ENCODE assay signal across 22 cellular contexts in the genomic region with DNA sequence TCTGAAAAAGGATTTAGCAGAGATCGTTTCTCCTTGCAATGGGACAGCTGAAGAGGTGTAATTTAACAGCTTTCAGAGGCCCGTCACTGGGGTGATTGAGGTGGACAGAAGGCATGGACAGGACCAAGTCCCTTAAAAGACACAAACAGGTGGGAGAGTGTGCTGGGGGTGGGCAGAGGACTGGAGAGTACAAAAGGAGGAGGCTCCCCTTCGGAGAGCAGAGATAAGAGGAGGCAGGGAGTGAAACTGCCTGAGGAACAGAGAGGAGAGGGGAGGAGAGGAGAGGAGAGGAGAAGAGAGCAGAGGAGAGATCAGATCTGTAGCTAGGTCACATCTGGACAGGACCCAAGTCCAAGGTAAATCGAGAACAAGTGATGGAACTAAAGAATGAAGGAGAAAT. TPM values are rescaled to one million over a fixed set of nuclear protein-coding genes. Genes with fewer than 3 reads are reported as not detected.
"Had no signal": no experiment of that assay in that cellular context is flagged by ENCODE, and none has a peak within 500 bp of the region (broad histone marks: within the 10 kb centered on the region; RNA-seq: fewer than 3 reads in every experiment).

No MANE protein-coding gene starts in this region.

- H3K4me1 Mint-ChIP-seq: activated B cell treated with CpG ODN at 0.5 μM for 24 hours; activated CD4-positive, alpha-beta T cell treated with anti-CD3 and anti-CD28 coated beads, Interleukin-2, amount 10 ng/mL, durations not matched to agents 7 days and 5 days had no signal

- H3K9me3 Mint-ChIP-seq: activated B cell treated with CpG ODN at 0.5 μM for 24 hours; activated CD4-positive, alpha-beta memory T cell treated with anti-CD3 and anti-CD28 coated beads for 36 hours; activated CD4-positive, alpha-beta T cell treated with anti-CD3 and anti-CD28 coated beads, Interleukin-2, amount 10 ng/mL, durations not matched to agents 7 days and 5 days; activated naive CD4-positive, alpha-beta T cell treated with anti-CD3 and anti-CD28 coated beads for 36 hours; activated naive CD8-positive, alpha-beta T cell treated with anti-CD3 and anti-CD28 coated beads, Interleukin-2, amount 10 ng/mL, durations not matched to agents 7 days and 5 days; activated T-cell treated with anti-CD3 and anti-CD28 coated beads, Interleukin-2, amount 50 U/mL, for 4 hours had no signal

- H3K4me3 ChIP-seq: adrenal gland, breast epithelium, Peyer's patch had no signal

- ATAC-seq: activated T-cell treated with anti-CD3 and anti-CD28 coated beads, Interleukin-2, amount 50 U/mL, for 4 hours; T-helper 17 cell had no signal

- DNase-seq: activated B cell treated with CpG ODN at 0.5 μM for 24 hours; activated CD4-positive, alpha-beta memory T cell treated with anti-CD3 and anti-CD28 coated beads for 36 hours; activated CD4-positive, alpha-beta T cell treated with anti-CD3 and anti-CD28 coated beads, Interleukin-2, amount 10 ng/mL, durations not matched to agents 7 days and 5 days; activated CD8-positive, alpha-beta memory T cell treated with anti-CD3 and anti-CD28 coated beads for 24 hours; activated gamma-delta T cell; activated naive CD4-positive, alpha-beta T cell treated with anti-CD3 and anti-CD28 coated beads for 36 hours; activated naive CD8-positive, alpha-beta T cell treated with anti-CD3 and anti-CD28 coated beads, Interleukin-2, amount 10 ng/mL, durations not matched to agents 7 days and 5 days; activated T-cell treated with anti-CD3 and anti-CD28 coated beads, Interleukin-2, amount 50 U/mL, for 4 hours; adrenal gland; anterior cingulate cortex; caudate nucleus; NCI-H1105 treated with DMSO at 0.1 percent for 48 hours; NCI-H1436 treated with DMSO at 0.1 percent for 48 hours; NCI-H187; NCI-H2081 treated with DMSO at 0.1 percent for 48 hours; NCI-H446; NCI-H524; Peyer's patch; SHP77; T-helper 17 cell; T-helper 9 cell had no signal

- H3K36me3 Mint-ChIP-seq: activated CD4-positive, alpha-beta memory T cell treated with anti-CD3 and anti-CD28 coated beads for 36 hours; activated naive CD8-positive, alpha-beta T cell treated with anti-CD3 and anti-CD28 coated beads, Interleukin-2, amount 10 ng/mL, durations not matched to agents 7 days and 5 days had no signal

- H3K4me3 Mint-ChIP-seq: activated B cell treated with CpG ODN at 0.5 μM for 24 hours; activated CD4-positive, alpha-beta memory T cell treated with anti-CD3 and anti-CD28 coated beads for 36 hours; activated CD4-positive, alpha-beta T cell treated with anti-CD3 and anti-CD28 coated beads, Interleukin-2, amount 10 ng/mL, durations not matched to agents 7 days and 5 days; activated naive CD4-positive, alpha-beta T cell treated with anti-CD3 and anti-CD28 coated beads for 36 hours; activated naive CD8-positive, alpha-beta T cell treated with anti-CD3 and anti-CD28 coated beads, Interleukin-2, amount 10 ng/mL, durations not matched to agents 7 days and 5 days; activated T-cell treated with anti-CD3 and anti-CD28 coated beads, Interleukin-2, amount 50 U/mL, for 4 hours; T-helper 17 cell had no signal

- H3K27ac Mint-ChIP-seq: activated B cell treated with CpG ODN at 0.5 μM for 24 hours; activated CD4-positive, alpha-beta memory T cell treated with anti-CD3 and anti-CD28 coated beads for 36 hours; activated CD4-positive, alpha-beta T cell treated with anti-CD3 and anti-CD28 coated beads, Interleukin-2, amount 10 ng/mL, durations not matched to agents 7 days and 5 days; activated naive CD4-positive, alpha-beta T cell treated with anti-CD3 and anti-CD28 coated beads for 36 hours; activated naive CD8-positive, alpha-beta T cell treated with anti-CD3 and anti-CD28 coated beads, Interleukin-2, amount 10 ng/mL, durations not matched to agents 7 days and 5 days; T-helper 17 cell had no signal

- H3K27me3 Mint-ChIP-seq: activated B cell treated with CpG ODN at 0.5 μM for 24 hours had no signal

RNA-seq across cellular contexts. Expression of gene PKHD1, which starts 48.6 kb away (rescaled TPM):
- total RNA-seq: activated B cell treated with CpG ODN at 0.5 μM for 24 hours; activated CD4-positive, alpha-beta T cell treated with anti-CD3 and anti-CD28 coated beads, Interleukin-2, amount 10 ng/mL, durations not matched to agents 7 days and 5 days; activated naive CD4-positive, alpha-beta T cell treated with anti-CD3 and anti-CD28 coated beads for 36 hours; activated naive CD8-positive, alpha-beta T cell treated with anti-CD3 and anti-CD28 coated beads, Interleukin-2, amount 10 ng/mL, durations not matched to agents 7 days and 5 days; activated T-cell treated with anti-CD3 and anti-CD28 coated beads, Interleukin-2, amount 50 U/mL, for 4 hours had no signal

RNA-seq across cellular contexts. Expression of gene IL17A, which starts 50.1 kb away (rescaled TPM):
- total RNA-seq: activated B cell treated with CpG ODN at 0.5 μM for 24 hours; activated naive CD8-positive, alpha-beta T cell treated with anti-CD3 and anti-CD28 coated beads, Interleukin-2, amount 10 ng/mL, durations not matched to agents 7 days and 5 days; adrenal gland; breast epithelium; Peyer's patch had no signal
- polyA plus RNA-seq: adrenal gland had no signal
